ENCODE assay signal across 26 cellular contexts in the genomic region with DNA sequence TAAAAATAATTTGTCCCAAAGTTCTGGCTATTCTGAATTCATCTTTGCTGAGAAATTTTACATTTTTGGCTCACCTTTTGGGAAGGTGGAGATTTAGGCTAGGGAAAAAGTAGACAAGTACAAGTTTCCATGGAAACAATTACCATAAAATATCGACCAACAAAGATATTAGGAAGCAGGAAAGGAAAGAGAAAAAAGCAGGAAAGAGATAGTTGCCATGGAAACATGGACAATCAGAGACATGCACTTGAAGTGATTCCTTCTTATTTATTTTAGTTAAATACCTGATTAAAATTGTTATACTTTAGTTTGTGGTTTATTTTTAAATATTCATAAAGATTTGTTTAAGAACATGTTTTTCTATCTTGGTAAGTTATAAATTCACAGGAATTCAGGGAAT.
"Had no signal": no experiment of that assay in that cellular context is flagged by ENCODE, and none has a peak within 500 bp of the region (broad histone marks: within the 10 kb centered on the region; RNA-seq: fewer than 3 reads in every experiment).

No MANE protein-coding gene starts in this region.

- H3K36me3 ChIP-seq: colonic mucosa, esophagus muscularis mucosa, left ventricle myocardium inferior, lower lobe of right lung, spleen, tibial artery, upper lobe of left lung, uterus had no signal

- H3K9me3 ChIP-seq: colonic mucosa, esophagus muscularis mucosa, left ventricle myocardium inferior, lower lobe of right lung, psoas muscle, spleen, tibial artery, upper lobe of left lung, uterus had no signal

- ATAC-seq: left cardiac atrium; lower lobe of right lung; naive thymus-derived CD4-positive, alpha-beta T cell; psoas muscle; sciatic nerve; stimulated activated memory B cell treated with anti-CD40 and anti-IgM and Interleukin-4, amounts not matched to agents 10 μg/mL and 1 μg/mL and 100 μg/mL, for 72 hours had no signal

- H3K4me3 ChIP-seq: colonic mucosa, dorsolateral prefrontal cortex, esophagus muscularis mucosa, hepatocyte, left ventricle myocardium inferior, lower lobe of right lung, psoas muscle, spleen, tibial artery, upper lobe of left lung, uterus had no signal

- H3K27ac ChIP-seq: colonic mucosa, epithelial cell of prostate, esophagus muscularis mucosa, hepatocyte, left ventricle myocardium inferior, lower lobe of right lung, parathyroid adenoma, psoas muscle, spleen, tibial artery, upper lobe of left lung, uterus had no signal

- H2AFZ ChIP-seq: hepatocyte, parathyroid adenoma had no signal

- DNase-seq: colonic mucosa; dorsolateral prefrontal cortex; effector CD8-positive, alpha-beta T cell; foreskin fibroblast; head of caudate nucleus; kidney; left cardiac atrium; left ventricle myocardium inferior; lower lobe of right lung; mesenchymal stem cell; naive thymus-derived CD4-positive, alpha-beta T cell; nephron progenitor cell; psoas muscle; spleen; stimulated activated CD4-positive, alpha-beta T cell treated with anti-CD3 and anti-CD28 coated beads, Interleukin-15, amount 100 ng/mL, for 24 hours; stimulated activated CD4-positive, alpha-beta T cell treated with anti-CD3 and anti-CD28 coated beads, Interleukin-1b, Interleukin-23, amount 100 ng/mL, for 48 hours; stimulated activated CD4-positive, alpha-beta T cell treated with anti-CD3 and anti-CD28 coated beads, Interleukin-4, amount 100 ng/mL, for 24 hours; tibial artery; upper lobe of left lung; uterus had no signal

- H3K4me2 ChIP-seq: hepatocyte had no signal

- H3K9ac ChIP-seq: parathyroid adenoma had no signal

- H3K27me3 ChIP-seq: colonic mucosa, dorsolateral prefrontal cortex, esophagus muscularis mucosa, hepatocyte, spleen, tibial artery, upper lobe of left lung, uterus had no signal

- H3K79me2 ChIP-seq: hepatocyte, parathyroid adenoma had no signal

- H3K4me1 ChIP-seq: colonic mucosa, esophagus muscularis mucosa, left ventricle myocardium inferior, lower lobe of right lung, parathyroid adenoma, psoas muscle, spleen, tibial artery, upper lobe of left lung, uterus had no signal
